1 cellular context compared by ENCODE assay signal in genomic region chr1:152451254-152451653, GRCh38.
TF ChIP-seq lines count a peak whose summit lies in the region.

No MANE protein-coding gene starts in this region.

TF ChIP-seq in SK-N-SH treated with all-trans-retinoic acid at 6 μM for 48 hours, 23 proteins besides CTCF, POLR2A, EP300 and RAD21 (continued from another document):
- no peak for TF ChIP-seq TSHZ2 (CRISPR knock-in tag; IDR thresholded peaks at IDR 0.05)
